ENCODE assay signal across 8 cellular contexts in the genomic region with DNA sequence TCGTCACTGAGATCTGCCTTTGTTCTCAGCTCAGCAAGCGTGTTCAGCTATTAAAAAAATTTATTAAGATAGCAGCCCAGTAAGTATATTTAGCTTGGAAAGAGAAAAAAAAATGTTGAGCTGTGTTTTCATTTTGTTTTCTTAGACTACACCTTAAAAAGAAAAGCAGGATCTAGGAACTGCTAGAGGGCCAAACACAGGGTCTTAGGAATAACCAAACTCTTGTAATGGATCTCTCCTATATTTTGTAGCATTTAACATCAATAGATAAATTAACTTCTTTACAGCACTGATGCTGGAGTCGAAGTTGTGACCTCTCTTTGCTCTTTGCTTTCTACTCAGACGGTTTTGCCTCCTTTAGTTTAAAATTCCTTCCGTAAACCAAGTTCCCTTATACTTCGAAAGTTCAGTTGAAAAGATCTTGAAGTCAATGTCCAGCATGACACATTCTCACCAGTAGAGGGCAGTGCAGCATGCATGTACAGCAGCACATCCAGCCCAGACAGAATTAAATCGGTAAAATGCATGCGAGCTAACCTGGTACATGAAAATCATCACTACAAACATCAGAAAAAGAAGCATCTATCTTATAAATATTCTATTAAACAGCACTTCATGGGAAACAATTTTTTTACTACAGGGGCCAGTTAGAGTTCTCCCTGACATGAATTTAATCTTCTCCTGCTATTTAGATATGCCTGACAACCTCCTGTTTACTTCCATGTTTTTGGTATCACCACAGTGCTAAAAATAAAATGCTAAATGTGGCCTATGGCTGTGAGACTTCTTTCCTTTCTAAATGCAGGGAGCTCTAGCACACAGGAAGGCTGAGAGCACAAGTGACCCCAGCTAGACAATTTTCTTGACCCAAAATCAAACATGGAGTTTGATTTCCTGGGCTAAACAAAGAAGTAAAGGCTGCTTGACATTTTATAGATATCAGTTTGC. TPM values are rescaled to one million over a fixed set of nuclear protein-coding genes. Genes with fewer than 3 reads are reported as not detected.
A peak's percentile ranks its signal among the peaks of the same experiment; 100 is the strongest.
DNase-seq lines count a peak whose midpoint lies in the region; ATAC-seq and TF ChIP-seq lines count a peak whose summit lies in the region.

No MANE protein-coding gene starts in this region.

- no peak overlapping the region for H3K27ac Mint-ChIP-seq in endodermal cell
- H3K27ac Mint-ChIP-seq in mesothelial cell of epicardium = peak overlapping the region; percentile 62

- no peaks in the 10 kb centered on the region for H3K36me3 Mint-ChIP-seq in endodermal cell (ENCODE audit: low read depth)
- H3K36me3 Mint-ChIP-seq in mesothelial cell of epicardium = peaks cover 12% of the 10 kb centered on the region

- ATAC-seq in HG03135 (IDR thresholded peaks at IDR 0.05; ENCODE audit: unreplicated experiment) = no peak

- no peaks in the 10 kb centered on the region for H3K4me1 ChIP-seq in endodermal cell (ENCODE audit: control insufficient read depth, insufficient read depth, low read length)

- no peak for DNase-seq in GM06990 (ENCODE audit: extremely low read depth, insufficient read length)
- peak; percentile 74 to 82 for DNase-seq in HL-60 (ENCODE audit: low read depth in 1 of 2, low spot score in 1 of 2)
- peak; percentile 19 for DNase-seq in NK-92 (lab: John Stamatoyannopoulos, UW; ENCODE audit: unreplicated experiment)
- DNase-seq in activated CD8-positive, alpha-beta memory T cell treated with anti-CD3 and anti-CD28 coated beads for 24 hours = peak; percentile 83
- DNase-seq in endodermal cell = peak; percentile 95
- peak; percentile 62 to 84 for DNase-seq in mesothelial cell of epicardium (ENCODE audit: low spot score in 2 of 2, unreplicated experiment in 2 of 2)
- peak; percentile 32 for DNase-seq in stimulated activated CD8-positive, alpha-beta memory T cell treated with anti-CD3 and anti-CD28 coated beads, Interleukin-15, amount 100 ng/mL, for 24 hours (ENCODE audit: low read depth)

- no peaks in the 10 kb centered on the region for H3K9me3 ChIP-seq in endodermal cell (ENCODE audit: control insufficient read depth, low read length)

- H3K27ac ChIP-seq in HL-60 (replicated peaks) (no peak overlapping the region), endodermal cell (ENCODE audit: low read depth, low read length) (no peak overlapping the region)

- no peak overlapping the region for H3K4me3 ChIP-seq in GM06990 (replicated peaks; ENCODE audit: low read depth, low read length)
- H3K4me3 ChIP-seq in HL-60 (replicated peaks; ENCODE audit: insufficient read depth, low read length) = no peak overlapping the region
- no peak overlapping the region for H3K4me3 ChIP-seq in endodermal cell (ENCODE audit: low read length)

- H3K9me3 Mint-ChIP-seq in endodermal cell (peaks cover 4% of the 10 kb centered on the region), mesothelial cell of epicardium (peaks cover 5% of the 10 kb centered on the region)

- no peak overlapping the region for H3K4me3 Mint-ChIP-seq in endodermal cell
- H3K4me3 Mint-ChIP-seq in mesothelial cell of epicardium = no peak overlapping the region

- WGBS in endodermal cell (ENCODE audit: insufficient coverage in 1 of 2, insufficient read length in 1 of 2), 2 experiments = 39 to 42% methylated on average over 8 of the region's 8 CpGs

- H3K27me3 ChIP-seq in GM06990 (replicated peaks; ENCODE audit: control insufficient read depth, insufficient read depth, low read length) = no peaks in the 10 kb centered on the region; the same call in 1 of the 2 replicates
- H3K27me3 ChIP-seq in HL-60 (ENCODE audit: insufficient read depth, poor library complexity, severe bottlenecking) = no peaks in the 10 kb centered on the region
- no peaks in the 10 kb centered on the region for H3K27me3 ChIP-seq in endodermal cell (ENCODE audit: control insufficient read depth, insufficient read depth, low read length, poor library complexity, severe bottlenecking)

- TF ChIP-seq CTCF in GM06990 (IDR thresholded peaks at IDR 0.05; ENCODE audit: insufficient read depth, low read length, poor library complexity, severe bottlenecking) (peak; percentile 89), HL-60 (IDR thresholded peaks at IDR 0.05; ENCODE audit: insufficient read depth, low read length) (peak; percentile 88), endodermal cell (conservative IDR thresholded peaks at IDR 0.05) (peak; percentile 98), mesothelial cell of epicardium (IDR thresholded peaks at IDR 0.05; ENCODE audit: unreplicated experiment) (peak; percentile 99)

- peaks cover 1% of the 10 kb centered on the region for H3K27me3 Mint-ChIP-seq in endodermal cell (ENCODE audit: insufficient read depth)
- no peaks in the 10 kb centered on the region for H3K27me3 Mint-ChIP-seq in mesothelial cell of epicardium (ENCODE audit: low read depth)

- peaks cover 13% of the 10 kb centered on the region for H3K4me1 Mint-ChIP-seq in endodermal cell
- H3K4me1 Mint-ChIP-seq in mesothelial cell of epicardium = peaks cover 21% of the 10 kb centered on the region

- H3K36me3 ChIP-seq in GM06990 (ENCODE audit: control insufficient read depth, insufficient read depth, low read length) = no peaks in the 10 kb centered on the region
- no peaks in the 10 kb centered on the region for H3K36me3 ChIP-seq in endodermal cell (ENCODE audit: control insufficient read depth, insufficient read depth, low read length)

- H3K9ac ChIP-seq in endodermal cell (ENCODE audit: extremely low read depth, low read length, poor library complexity, severe bottlenecking) = no peak overlapping the region

RNA-seq across cellular contexts. Expression of gene MAP3K20, which starts 48.2 kb away (rescaled TPM):
- total RNA-seq in endodermal cell = 10 to 100 TPM; 29.4 to 29.9 TPM
- 13.5 TPM for polyA plus RNA-seq in endodermal cell (2013, experiment 1 of 2)
- polyA plus RNA-seq in endodermal cell (2013, experiment 2 of 2) = 14.0 TPM
- 33.7 to 37.1 TPM (median 34.1 TPM) in 3 replicates for total RNA-seq in mesothelial cell of epicardium
